In genomic region chr12:25960176-25960575, GRCh38 we compare ENCODE assay signal across 8 cellular contexts. TPM values are rescaled to one million over a fixed set of nuclear protein-coding genes. Genes with fewer than 3 reads are reported as not detected.
DNase-seq lines count a peak whose midpoint lies in the region; ATAC-seq and TF ChIP-seq lines count a peak whose summit lies in the region.

No MANE protein-coding gene starts in this region.

- ATAC-seq in HG03457 (IDR thresholded peaks at IDR 0.05; ENCODE audit: unreplicated experiment), result no peak

- H3K27ac ChIP-seq in colonic mucosa, result peak overlapping the region; percentile 71

- intact Hi-C loops in colonic mucosa (cut with DNase I), result loop anchor here (10.0 kb wide), 1 partner anchor 55 kb away; no protein-coding TSS in a partner anchor
- intact Hi-C loops in lower leg skin (cut with DNase I; ENCODE audit: low total_unique reads), result no loop called here

- H3K36me3 ChIP-seq in colonic mucosa, result no peaks in the 10 kb centered on the region

- TF ChIP-seq POLR2A in lower leg skin (IDR thresholded peaks at IDR 0.05), result no peak

- H3K27me3 ChIP-seq in colonic mucosa, result peaks cover 16% of the 10 kb centered on the region

- no peaks in the 10 kb centered on the region for H3K4me1 ChIP-seq in colonic mucosa

- DNase-seq in ELF-1 (ENCODE audit: low read depth, low spot score), result peak; percentile 23
- DNase-seq in NOMO-1 (lab: John Stamatoyannopoulos, UW; ENCODE audit: unreplicated experiment in 2 of 2), result peak; percentile 54 to 74
- no peak for DNase-seq in colonic mucosa
- DNase-seq in midbrain (lab: John Stamatoyannopoulos, UW), result peak; percentile 40
- DNase-seq in lower leg skin (ENCODE audit: low spot score in 2 of 2), result no peak
- DNase-seq in 8988T, result no peak
- DNase-seq in DMS79 treated with DMSO at 0.1 percent for 48 hours (lab: John Stamatoyannopoulos, UW), result no peak

- peak overlapping the region; percentile 52 for H3K4me3 ChIP-seq in colonic mucosa
- no peak overlapping the region for H3K4me3 ChIP-seq in lower leg skin (ENCODE audit: low read depth, poor library complexity, severe bottlenecking)

- no peak for TF ChIP-seq CTCF in colonic mucosa (IDR thresholded peaks at IDR 0.05)
- no peak for TF ChIP-seq CTCF in lower leg skin (IDR thresholded peaks at IDR 0.05)

- 17 to 18% methylated on average over 5 of the region's 5 CpGs for WGBS in lower leg skin, 2 donors

- H3K9ac ChIP-seq in colonic mucosa (ENCODE audit: low read depth in 2 of 2, low read length in 2 of 2), result no peak overlapping the region

- H3K9me3 ChIP-seq in colonic mucosa, result no peaks in the 10 kb centered on the region

RNA-seq across cellular contexts. Expression of gene RASSF8, which starts 1.7 kb away (rescaled TPM):
- total RNA-seq in colonic mucosa (10 to 100 TPM in 1 of 2 donors, 1 to 10 TPM in 1; 3.2 to 14.2 TPM), lower leg skin (10 to 100 TPM in 2 of 4 donors, 1 to 10 TPM in 2; 5.4 to 20.7 (median 9.6) TPM)

Comparison
In these comparisons a context has a peak if more than half of its experiments do, and no peak if none do; other contexts are left out.
1. DNase-seq: peak in ELF-1 (single experiment), NOMO-1 (2 of 2) and midbrain (single experiment); none in colonic mucosa (single experiment), lower leg skin (0 of 2), 8988T (single experiment) and DMS79 treated with DMSO at 0.1 percent for 48 hours (single experiment).